In genomic region chr6:35177139-35177538, GRCh38 we compare ENCODE assay signal across 1 cellular context.
TF ChIP-seq lines count a peak whose summit lies in the region.

No MANE protein-coding gene starts in this region.

TF ChIP-seq in K562, 482 proteins besides CTCF, POLR2A, EP300 and RAD21 (continued from another document and continues in another):
- TF ChIP-seq ETV6 (IDR thresholded peaks at IDR 0.05; ENCODE audit: borderline replicate concordance in 1 of 2, low read depth in 2 of 2, low read length in 1 of 2) (no peak), ETV6 (CRISPR knock-in tag; IDR thresholded peaks at IDR 0.05; ENCODE audit: borderline replicate concordance) (no peak), SRSF7 (optimal IDR thresholded peaks at IDR 0.05; ENCODE audit: low read depth, low read length) (no peak), ZMIZ1 (IDR thresholded peaks at IDR 0.05; ENCODE audit: low read depth in 2 of 2, low read length in 2 of 2) (no peak), L3MBTL2 (IDR thresholded peaks at IDR 0.05) (no peak), MYC (IDR thresholded peaks at IDR 0.05; ENCODE audit: low read depth, low read length) (no peak), MYC (CRISPR knock-in tag; IDR thresholded peaks at IDR 0.05; ENCODE audit: borderline replicate concordance, low read depth) (no peak), ZNF217 (CRISPR knock-in tag; IDR thresholded peaks at IDR 0.05) (no peak), GABPB2 (CRISPR knock-in tag; conservative IDR thresholded peaks at IDR 0.05) (no peak), FOXJ2 (tag; IDR thresholded peaks at IDR 0.05) (no peak), HNRNPLL (IDR thresholded peaks at IDR 0.05; ENCODE audit: low read depth, low read length, poor library complexity, severe bottlenecking) (no peak), KLF10 (CRISPR knock-in tag; IDR thresholded peaks at IDR 0.05) (no peak), ZNF830 (CRISPR knock-in tag; IDR thresholded peaks at IDR 0.05) (no peak), NONO (IDR thresholded peaks at IDR 0.05; ENCODE audit: low read depth in 2 of 2, low read length in 1 of 2) (no peak), CBX3 (IDR thresholded peaks at IDR 0.05; ENCODE audit: borderline replicate concordance in 1 of 2, low read length in 2 of 2) (peak in 1 of 2 experiments; percentile 92; a peak in 2 of 3 replicates), ZEB2 (IDR thresholded peaks at IDR 0.05) (no peak), ZBED1 (IDR thresholded peaks at IDR 0.05) (no peak), MXD1 (CRISPR knock-in tag; IDR thresholded peaks at IDR 0.05; ENCODE audit: borderline replicate concordance, poor library complexity, severe bottlenecking) (no peak), FOXA1 (IDR thresholded peaks at IDR 0.05; ENCODE audit: borderline replicate concordance) (no peak), EHMT2 (IDR thresholded peaks at IDR 0.05) (peak; percentile 89; the same call in 1 of the 2 replicates), MEF2A (IDR thresholded peaks at IDR 0.05; ENCODE audit: control insufficient read depth, low read depth, low read length) (no peak), NELFE (IDR thresholded peaks at IDR 0.05; ENCODE audit: insufficient read depth, insufficient read length) (no peak), SMAD1 (IDR thresholded peaks at IDR 0.05; ENCODE audit: low read depth, low read length, partially characterized antibody) (no peak), TOE1 (IDR thresholded peaks at IDR 0.05; ENCODE audit: borderline replicate concordance) (no peak), TOE1 (CRISPR knock-in tag; IDR thresholded peaks at IDR 0.05; ENCODE audit: borderline replicate concordance, low read depth) (no peak), PHTF2 (CRISPR knock-in tag; IDR thresholded peaks at IDR 0.05) (no peak), DMBX1 (CRISPR knock-in tag; IDR thresholded peaks at IDR 0.05; ENCODE audit: borderline replicate concordance) (no peak), ZKSCAN8 (CRISPR knock-in tag; IDR thresholded peaks at IDR 0.05) (no peak), RAD51 (IDR thresholded peaks at IDR 0.05; ENCODE audit: borderline replicate concordance, low read depth) (peak; percentile 85), SP2 (IDR thresholded peaks at IDR 0.05; ENCODE audit: extremely low read depth, low read depth, low read length, poor library complexity, severe bottlenecking) (no peak), ZNF511 (CRISPR knock-in tag; IDR thresholded peaks at IDR 0.05) (no peak), RFX5 (IDR thresholded peaks at IDR 0.05; ENCODE audit: low read depth, low read length) (no peak), HDAC6 (IDR thresholded peaks at IDR 0.05; ENCODE audit: low read depth, low read length) (no peak), ZNF274 (IDR thresholded peaks at IDR 0.05; ENCODE audit: borderline replicate concordance, low read depth, low read length) (no peak), NCOA4 (IDR thresholded peaks at IDR 0.05; ENCODE audit: partially characterized antibody) (no peak), HMG20A (CRISPR knock-in tag; conservative IDR thresholded peaks at IDR 0.05) (no peak), ZFP36 (IDR thresholded peaks at IDR 0.05; ENCODE audit: low read depth, low read length, partially characterized antibody) (no peak), HIVEP1 (CRISPR knock-in tag; IDR thresholded peaks at IDR 0.05) (no peak), HDAC2 (IDR thresholded peaks at IDR 0.05) (no peak), ZBTB34 (CRISPR knock-in tag; IDR thresholded peaks at IDR 0.05) (no peak), ATF7 (IDR thresholded peaks at IDR 0.05) (peak; percentile 29; the same call in 1 of the 2 replicates), FOXP1 (CRISPR knock-in tag; IDR thresholded peaks at IDR 0.05) (no peak), CBX1 (IDR thresholded peaks at IDR 0.05; ENCODE audit: low read depth) (peak; percentile 70; the same call in 1 of the 2 replicates), ZNF239 (CRISPR knock-in tag; IDR thresholded peaks at IDR 0.05) (no peak), ARID3A (IDR thresholded peaks at IDR 0.05; ENCODE audit: borderline replicate concordance, low read depth, low read length) (no peak), CSDE1 (IDR thresholded peaks at IDR 0.05) (no peak), NCOA6 (IDR thresholded peaks at IDR 0.05) (no peak), NR2C1 (IDR thresholded peaks at IDR 0.05) (no peak), NR2C1 (tag; IDR thresholded peaks at IDR 0.05) (0 out of 2 replicates have a peak, but pooled peaks have one; percentile 19), ZNF764 (CRISPR knock-in tag; IDR thresholded peaks at IDR 0.05; ENCODE audit: low read depth) (no peak), ASH1L (IDR thresholded peaks at IDR 0.05; ENCODE audit: borderline replicate concordance, low read depth, partially characterized antibody) (no peak), CREB3 (tag; conservative IDR thresholded peaks at IDR 0.05; ENCODE audit: low read depth) (no peak)
- TF ChIP-seq, protein P1, sequence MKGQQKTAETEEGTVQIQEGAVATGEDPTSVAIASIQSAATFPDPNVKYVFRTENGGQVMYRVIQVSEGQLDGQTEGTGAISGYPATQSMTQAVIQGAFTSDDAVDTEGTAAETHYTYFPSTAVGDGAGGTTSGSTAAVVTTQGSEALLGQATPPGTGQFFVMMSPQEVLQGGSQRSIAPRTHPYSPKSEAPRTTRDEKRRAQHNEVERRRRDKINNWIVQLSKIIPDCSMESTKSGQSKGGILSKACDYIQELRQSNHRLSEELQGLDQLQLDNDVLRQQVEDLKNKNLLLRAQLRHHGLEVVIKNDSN (CRISPR knock-in tag; IDR thresholded peaks at IDR 0.05), result peak; percentile 96
- TF ChIP-seq, protein P2, sequence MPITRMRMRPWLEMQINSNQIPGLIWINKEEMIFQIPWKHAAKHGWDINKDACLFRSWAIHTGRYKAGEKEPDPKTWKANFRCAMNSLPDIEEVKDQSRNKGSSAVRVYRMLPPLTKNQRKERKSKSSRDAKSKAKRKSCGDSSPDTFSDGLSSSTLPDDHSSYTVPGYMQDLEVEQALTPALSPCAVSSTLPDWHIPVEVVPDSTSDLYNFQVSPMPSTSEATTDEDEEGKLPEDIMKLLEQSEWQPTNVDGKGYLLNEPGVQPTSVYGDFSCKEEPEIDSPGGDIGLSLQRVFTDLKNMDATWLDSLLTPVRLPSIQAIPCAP (CRISPR knock-in tag; IDR thresholded peaks at IDR 0.05; ENCODE audit: borderline replicate concordance), result no peak
- TF ChIP-seq, protein P3, sequence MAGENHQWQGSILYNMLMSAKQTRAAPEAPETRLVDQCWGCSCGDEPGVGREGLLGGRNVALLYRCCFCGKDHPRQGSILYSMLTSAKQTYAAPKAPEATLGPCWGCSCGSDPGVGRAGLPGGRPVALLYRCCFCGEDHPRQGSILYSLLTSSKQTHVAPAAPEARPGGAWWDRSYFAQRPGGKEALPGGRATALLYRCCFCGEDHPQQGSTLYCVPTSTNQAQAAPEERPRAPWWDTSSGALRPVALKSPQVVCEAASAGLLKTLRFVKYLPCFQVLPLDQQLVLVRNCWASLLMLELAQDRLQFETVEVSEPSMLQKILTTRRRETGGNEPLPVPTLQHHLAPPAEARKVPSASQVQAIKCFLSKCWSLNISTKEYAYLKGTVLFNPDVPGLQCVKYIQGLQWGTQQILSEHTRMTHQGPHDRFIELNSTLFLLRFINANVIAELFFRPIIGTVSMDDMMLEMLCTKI (IDR thresholded peaks at IDR 0.05; ENCODE audit: partially characterized antibody), result no peak
- TF ChIP-seq, protein P4, sequence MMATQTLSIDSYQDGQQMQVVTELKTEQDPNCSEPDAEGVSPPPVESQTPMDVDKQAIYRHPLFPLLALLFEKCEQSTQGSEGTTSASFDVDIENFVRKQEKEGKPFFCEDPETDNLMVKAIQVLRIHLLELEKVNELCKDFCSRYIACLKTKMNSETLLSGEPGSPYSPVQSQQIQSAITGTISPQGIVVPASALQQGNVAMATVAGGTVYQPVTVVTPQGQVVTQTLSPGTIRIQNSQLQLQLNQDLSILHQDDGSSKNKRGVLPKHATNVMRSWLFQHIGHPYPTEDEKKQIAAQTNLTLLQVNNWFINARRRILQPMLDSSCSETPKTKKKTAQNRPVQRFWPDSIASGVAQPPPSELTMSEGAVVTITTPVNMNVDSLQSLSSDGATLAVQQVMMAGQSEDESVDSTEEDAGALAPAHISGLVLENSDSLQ (IDR thresholded peaks at IDR 0.05), result peak; percentile 46; the same call in 1 of the 2 replicates
- TF ChIP-seq, protein P5, sequence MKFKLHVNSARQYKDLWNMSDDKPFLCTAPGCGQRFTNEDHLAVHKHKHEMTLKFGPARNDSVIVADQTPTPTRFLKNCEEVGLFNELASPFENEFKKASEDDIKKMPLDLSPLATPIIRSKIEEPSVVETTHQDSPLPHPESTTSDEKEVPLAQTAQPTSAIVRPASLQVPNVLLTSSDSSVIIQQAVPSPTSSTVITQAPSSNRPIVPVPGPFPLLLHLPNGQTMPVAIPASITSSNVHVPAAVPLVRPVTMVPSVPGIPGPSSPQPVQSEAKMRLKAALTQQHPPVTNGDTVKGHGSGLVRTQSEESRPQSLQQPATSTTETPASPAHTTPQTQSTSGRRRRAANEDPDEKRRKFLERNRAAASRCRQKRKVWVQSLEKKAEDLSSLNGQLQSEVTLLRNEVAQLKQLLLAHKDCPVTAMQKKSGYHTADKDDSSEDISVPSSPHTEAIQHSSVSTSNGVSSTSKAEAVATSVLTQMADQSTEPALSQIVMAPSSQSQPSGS (CRISPR knock-in tag; IDR thresholded peaks at IDR 0.05), result no peak
- TF ChIP-seq, protein P6, sequence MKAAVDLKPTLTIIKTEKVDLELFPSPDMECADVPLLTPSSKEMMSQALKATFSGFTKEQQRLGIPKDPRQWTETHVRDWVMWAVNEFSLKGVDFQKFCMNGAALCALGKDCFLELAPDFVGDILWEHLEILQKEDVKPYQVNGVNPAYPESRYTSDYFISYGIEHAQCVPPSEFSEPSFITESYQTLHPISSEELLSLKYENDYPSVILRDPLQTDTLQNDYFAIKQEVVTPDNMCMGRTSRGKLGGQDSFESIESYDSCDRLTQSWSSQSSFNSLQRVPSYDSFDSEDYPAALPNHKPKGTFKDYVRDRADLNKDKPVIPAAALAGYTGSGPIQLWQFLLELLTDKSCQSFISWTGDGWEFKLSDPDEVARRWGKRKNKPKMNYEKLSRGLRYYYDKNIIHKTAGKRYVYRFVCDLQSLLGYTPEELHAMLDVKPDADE (conservative IDR thresholded peaks at IDR 0.05; ENCODE audit: control insufficient read depth, low read depth, low read length), result no peak
